ENCODE assay signal across 12 cellular contexts in the genomic region with DNA sequence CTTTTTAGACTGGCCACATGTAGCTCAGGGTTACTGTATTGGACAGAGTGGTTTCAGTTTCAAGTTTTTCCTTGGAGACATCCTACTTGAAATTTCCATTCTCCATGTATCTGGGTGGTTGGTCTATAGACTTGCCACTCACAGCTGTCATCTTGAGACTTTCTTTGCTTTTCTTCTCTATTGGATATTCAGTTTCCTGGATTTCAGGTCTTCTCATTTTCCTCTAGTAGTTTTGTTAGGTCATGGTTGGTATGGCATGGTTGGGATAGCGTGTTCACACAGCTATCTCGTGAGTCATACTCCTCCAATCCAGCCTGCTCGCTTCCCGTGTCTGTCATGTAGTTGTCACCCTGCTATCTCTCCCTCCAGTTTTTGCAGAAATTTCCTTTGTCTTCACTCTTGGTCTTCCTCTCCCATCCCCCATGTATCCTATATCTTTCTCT. TPM values are rescaled to one million over a fixed set of nuclear protein-coding genes. Genes with fewer than 3 reads are reported as not detected.
DNase-seq lines count a peak whose midpoint lies in the region; ATAC-seq, FAIRE-seq and TF ChIP-seq lines count a peak whose summit lies in the region.
"Had no signal": no experiment of that assay in that cellular context is flagged by ENCODE, and none has a peak within 500 bp of the region (broad histone marks: within the 10 kb centered on the region; RNA-seq: fewer than 3 reads in every experiment).

No MANE protein-coding gene starts in this region.

- H3K27me3 Mint-ChIP-seq in CD4-positive, alpha-beta T cell = no peaks in the 10 kb centered on the region

- CTCF ChIA-PET in K562 (lab: Yijun Ruan, JAX; ENCODE audit: low intra/inter-chr PET ratio) = no interaction called here
- CTCF ChIA-PET in CD4-positive, alpha-beta T cell (lab: Charles Lee) = no interaction called here

- TF ChIP-seq POLR2A in K562 (conservative IDR thresholded peaks at IDR 0.05) = no peak

- H3K79me2 ChIP-seq in K562 (ENCODE audit: control insufficient read depth, insufficient read depth, low read length) = peaks cover 74% of the 10 kb centered on the region

- H3K9me1 ChIP-seq in K562 (ENCODE audit: control insufficient read depth, insufficient read depth, low read length) = no peaks in the 10 kb centered on the region

- H4K20me1 ChIP-seq in K562 (replicated peaks; ENCODE audit: control insufficient read depth, insufficient read depth, low read length) = no peaks in the 10 kb centered on the region; the same call in 1 of the 2 replicates

- H3K27ac ChIP-seq in K562 (ENCODE audit: extremely low read depth, low read depth, low read length) (peak overlapping the region; percentile 85), mesodermal cell (ENCODE audit: low read depth, low read length, severe bottlenecking) (peak overlapping the region; percentile 54), substantia nigra (ENCODE audit: low read depth, low read length, poor library complexity, severe bottlenecking) (no peak overlapping the region)
- no peak overlapping the region for H3K27ac ChIP-seq in CD4-positive, alpha-beta T cell (ENCODE audit: low read depth, low read length)

- POLR2A ChIA-PET in K562 (lab: Yijun Ruan, JAX) = interaction anchor here (0.6 to 2.0 kb wide), 12 partner anchors 8 to 219 kb away, joined by 3 to 10 read pairs (median 4); no protein-coding TSS in a partner anchor
- POLR2A ChIA-PET in CD4-positive, alpha-beta T cell (lab: Charles Lee) = no interaction called here

- H3K36me3 ChIP-seq in K562 (ENCODE audit: control insufficient read depth, insufficient read depth, low read length) = peaks cover 51% of the 10 kb centered on the region
- H3K36me3 ChIP-seq in mesodermal cell (ENCODE audit: control insufficient read depth, insufficient read depth, low read length) = peaks cover 21% of the 10 kb centered on the region

- TF ChIP-seq CTCF in K562 (IDR thresholded peaks at IDR 0.05 in 2 of 3, conservative IDR thresholded peaks at IDR 0.05 in 1 of 3; ENCODE audit: insufficient read depth in 2 of 3, low read depth in 1 of 3, low read length in 3 of 3) = no peak
- no peak for TF ChIP-seq CTCF in CD4-positive, alpha-beta T cell (IDR thresholded peaks at IDR 0.05)

- peak; percentile 96 for FAIRE-seq in K562 (lab: Jason Lieb, UNC)

- H3K9me3 Mint-ChIP-seq in CD4-positive, alpha-beta T cell = no peaks in the 10 kb centered on the region

- H3K4me3 Mint-ChIP-seq in CD4-positive, alpha-beta T cell = no peak overlapping the region

- peaks cover 55% of the 10 kb centered on the region for H3K4me1 Mint-ChIP-seq in CD4-positive, alpha-beta T cell (ENCODE audit: low read depth)

- peaks cover 46% of the 10 kb centered on the region for H3K36me3 Mint-ChIP-seq in CD4-positive, alpha-beta T cell (ENCODE audit: low read depth)

- H2AFZ ChIP-seq in K562 (ENCODE audit: low read depth, low read length) = 0 out of 2 replicates have a peak overlapping the region, but pooled peaks have one; percentile 29

- no peak for TF ChIP-seq RAD21 in K562 (CRISPR knock-in tag; conservative IDR thresholded peaks at IDR 0.05 in 1 of 2, IDR thresholded peaks at IDR 0.05 in 1 of 2)

- H3K4me1 ChIP-seq in K562 (replicated peaks in 1 of 2; ENCODE audit: control insufficient read depth in 2 of 2, insufficient read depth in 2 of 2, low read length in 2 of 2) (peaks cover 4 to 7% of the 10 kb centered on the region in 2 experiments; a peak in 4 of 5 replicates), mesodermal cell (ENCODE audit: control insufficient read depth, insufficient read depth, low read length, poor library complexity, severe bottlenecking) (peaks cover 38% of the 10 kb centered on the region)

- peak overlapping the region in 1 of 2 experiments; percentile 51; a peak in 2 of 4 replicates for H3K9ac ChIP-seq in K562 (ENCODE audit: insufficient read depth in 1 of 2, low read depth in 2 of 2, low read length in 2 of 2)

- no peak overlapping the region for H3K4me3 ChIP-seq in K562
- H3K4me3 ChIP-seq in mesodermal cell (ENCODE audit: extremely low read depth, insufficient read depth, low read length, poor library complexity, severe bottlenecking) = no peak overlapping the region
- H3K4me3 ChIP-seq: mucosa of descending colon had no signal

- DNase-seq in Daoy (ENCODE audit: low read depth) = peak; percentile 86
- peak; percentile 98 for DNase-seq in M059J (ENCODE audit: low read depth)
- DNase-seq in K562 (ENCODE audit: extremely low read depth in 1 of 4, low spot score in 3 of 4) = peak; percentile 63 to 89 (median 76)
- no peak for DNase-seq in CD4-positive, alpha-beta T cell
- DNase-seq in substantia nigra (lab: John Stamatoyannopoulos, UW) = no peak
- DNase-seq: activated CD4-positive, alpha-beta T cell treated with anti-CD3 and anti-CD28 coated beads for 1 hour; anterior cingulate cortex; GDM1; mucosa of descending colon; stimulated activated naive CD8-positive, alpha-beta T cell treated with anti-CD3 and anti-CD28 coated beads, Interleukin-15, Interleukin-2, amounts not matched to agents 100 U/mL and 50 U/mL, for 24 hours had no signal

- 5% methylated on average over 4 of the region's 4 CpGs for WGBS in K562 (ENCODE audit: insufficient coverage, low coverage, missing lambda C conversion rate)
- 82 to 86% methylated on average over 2 to 4 of the region's 4 CpGs for WGBS in mesodermal cell (ENCODE audit: insufficient coverage in 2 of 2), 2 experiments

- peak; percentile 57; the same call in 1 of the 2 replicates for TF ChIP-seq EP300 in K562 (IDR thresholded peaks at IDR 0.05; ENCODE audit: low read length)

- ATAC-seq in K562 (peak; percentile 95), GM19397 (IDR thresholded peaks at IDR 0.05; ENCODE audit: unreplicated experiment) (no peak)
- ATAC-seq in CD4-positive, alpha-beta T cell (ENCODE audit: poor library complexity) = no peak
- ATAC-seq: mucosa of descending colon; stimulated activated naive CD8-positive, alpha-beta T cell treated with anti-CD3 and anti-CD28 coated beads, Interleukin-15, Interleukin-2, amounts not matched to agents 100 U/mL and 50 U/mL, for 24 hours had no signal

- in situ Hi-C loops in K562 (cut with MboI) = no loop called here

- BruUV-seq in K562 (replicated peaks; lab: Mats Ljungman, UMichigan) = no TSS peak

- H3K27me3 ChIP-seq in K562 (ENCODE audit: control insufficient read depth in 2 of 2, insufficient read depth in 2 of 2, low read length in 2 of 2) = no peaks in the 10 kb centered on the region
- no peaks in the 10 kb centered on the region for H3K27me3 ChIP-seq in CD4-positive, alpha-beta T cell (ENCODE audit: control insufficient read depth, insufficient read depth, low read length)

- H3K27ac Mint-ChIP-seq in CD4-positive, alpha-beta T cell = no peak overlapping the region

- peak overlapping the region; percentile 64 for H3K4me2 ChIP-seq in K562 (ENCODE audit: insufficient read depth, low read length)

- intact Hi-C loops in K562 (cut with micrococcal nuclease) = loop anchor here (2.0 kb wide), 1 partner anchor 46 kb away; no protein-coding TSS in a partner anchor
- intact Hi-C loops in CD4-positive, alpha-beta T cell (cut with DNase I, micrococcal nuclease) = no loop called here

- H3K9me3 ChIP-seq in K562 (replicated peaks; ENCODE audit: control insufficient read depth, insufficient read depth, low read depth, low read length) (no peaks in the 10 kb centered on the region), mesodermal cell (ENCODE audit: control insufficient read depth, low read length) (no peaks in the 10 kb centered on the region)
- H3K9me3 ChIP-seq in CD4-positive, alpha-beta T cell (ENCODE audit: control insufficient read depth, low read length) = no peaks in the 10 kb centered on the region
- H3K9me3 ChIP-seq: mucosa of descending colon had no signal

TF ChIP-seq in K562, 482 proteins besides CTCF, POLR2A, EP300 and RAD21 (continues in another document):
- TF ChIP-seq, protein P1, sequence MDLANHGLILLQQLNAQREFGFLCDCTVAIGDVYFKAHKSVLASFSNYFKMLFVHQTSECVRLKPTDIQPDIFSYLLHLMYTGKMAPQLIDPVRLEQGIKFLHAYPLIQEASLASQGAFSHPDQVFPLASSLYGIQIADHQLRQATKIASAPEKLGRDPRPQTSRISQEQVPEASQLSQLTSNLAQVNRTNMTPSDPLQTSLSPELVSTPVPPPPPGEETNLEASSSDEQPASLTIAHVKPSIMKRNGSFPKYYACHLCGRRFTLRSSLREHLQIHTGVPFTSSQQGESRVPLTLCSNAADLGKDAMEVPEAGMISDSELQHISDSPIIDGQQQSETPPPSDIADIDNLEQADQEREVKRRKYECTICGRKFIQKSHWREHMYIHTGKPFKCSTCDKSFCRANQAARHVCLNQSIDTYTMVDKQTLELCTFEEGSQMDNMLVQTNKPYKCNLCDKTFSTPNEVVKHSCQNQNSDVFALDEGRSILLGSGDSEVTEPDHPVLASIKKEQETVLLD (IDR thresholded peaks at IDR 0.05) = peak; percentile 58; the same call in 1 of the 2 replicates
- peak; percentile 78 for TF ChIP-seq MYC (IDR thresholded peaks at IDR 0.05; ENCODE audit: low read depth, low read length)
- no peak for TF ChIP-seq MYC (CRISPR knock-in tag; IDR thresholded peaks at IDR 0.05; ENCODE audit: borderline replicate concordance, low read depth)
- no peak for TF ChIP-seq THRAP3 (IDR thresholded peaks at IDR 0.05; ENCODE audit: borderline replicate concordance)
- TF ChIP-seq NRF1 (conservative IDR thresholded peaks at IDR 0.05 in 1 of 2, IDR thresholded peaks at IDR 0.05 in 1 of 2) = peak; percentile 9 to 35; a peak in 1 of 4 replicates

RNA-seq across cellular contexts. Expression of a gene that starts 48.3 kb away (rescaled TPM):
- total RNA-seq in Daoy (2014; rRNA removed; shearing (Covaris generic)) = 32.2 and 33.4 TPM in 2 replicates
- 62.0 and 84.9 TPM in 2 replicates for total RNA-seq in M059J (2014; rRNA removed; shearing (Covaris generic))
- 39.8 and 48.2 TPM in 2 replicates for total RNA-seq in K562 (2011; cell fraction: chromatin; rRNA removed; ENCODE audit: low replicate concordance)
- 25.1 and 26.7 TPM in 2 replicates for total RNA-seq in K562 (2011; cell fraction: nucleolus; rRNA removed)
- 44.3 and 59.5 TPM in 2 replicates for total RNA-seq in K562 (2011; cell fraction: nucleoplasm; rRNA removed)
- total RNA-seq in K562 (2014; rRNA removed) = 56.4 and 69.8 TPM in 2 replicates
- total RNA-seq in K562 (2014; rRNA removed; fragmentation: Illumina TruSeq; extraction: Trizol) = 44.5 and 49.4 TPM in 2 replicates
- total RNA-seq in K562 (2015; rRNA removed; fragmentation: Illumina TruSeq; extraction: Trizol) = 58.5 and 58.9 TPM in 2 replicates
- 71.9 and 80.4 TPM in 2 replicates for total RNA-seq in K562 (2021)
- polyA plus RNA-seq in K562 (2011; rRNA removed) = 31.5 and 53.1 TPM in 2 replicates
- 38.3 and 62.4 TPM in 2 replicates for polyA plus RNA-seq in K562 (2011; cell fraction: cytosol; rRNA removed)
- 50.2 and 94.2 TPM in 2 replicates for polyA plus RNA-seq in K562 (2011; cell fraction: nucleus; rRNA removed)
- 56.3 and 67.9 TPM in 2 replicates for polyA plus RNA-seq in K562 (2012)
- polyA plus RNA-seq in K562 (2014; fragmentation: Illumina TruSeq; extraction: Trizol) = 85.3 and 88.7 TPM in 2 replicates
- 10 to 100 TPM; 11.0 to 15.7 TPM for polyA plus RNA-seq in K562 (2014; fragmentation: Nextera tagmentation; extraction: Ambion mirVana)
- polyA plus RNA-seq in K562 (2014; rRNA removed) = 52.5 and 54.0 TPM in 2 replicates
- 40.7 and 49.1 TPM in 2 replicates for polyA minus RNA-seq in K562 (2011; rRNA and poly(A)+ RNA removed)
- 25.5 and 37.9 TPM in 2 replicates for polyA minus RNA-seq in K562 (2011; cell fraction: cytosol; rRNA and poly(A)+ RNA removed)
- polyA minus RNA-seq in K562 (2011; cell fraction: nucleus; rRNA and poly(A)+ RNA removed) = 13.3 and 26.4 TPM in 2 replicates
- polyA plus RNA-seq in mesodermal cell (2013, experiment 1 of 2) = 43.3 TPM
- 40.9 TPM for polyA plus RNA-seq in mesodermal cell (2013, experiment 2 of 2)
- total RNA-seq in CD4-positive, alpha-beta T cell = 10 to 100 TPM; 82.3 to 82.8 TPM

Comparison
In these comparisons a context has a peak if more than half of its experiments do, and no peak if none do; other contexts are left out.
1. DNase-seq: peak in Daoy (single experiment), M059J (single experiment) and K562 (4 of 4); none in CD4-positive, alpha-beta T cell (0 of 10) and substantia nigra (0 of 49).
2. H3K27ac ChIP-seq: peak in K562 (single experiment) and mesodermal cell (single experiment); none in CD4-positive, alpha-beta T cell (single experiment) and substantia nigra (single experiment).